ENCODE assay signal across 6 cellular contexts in the genomic region with DNA sequence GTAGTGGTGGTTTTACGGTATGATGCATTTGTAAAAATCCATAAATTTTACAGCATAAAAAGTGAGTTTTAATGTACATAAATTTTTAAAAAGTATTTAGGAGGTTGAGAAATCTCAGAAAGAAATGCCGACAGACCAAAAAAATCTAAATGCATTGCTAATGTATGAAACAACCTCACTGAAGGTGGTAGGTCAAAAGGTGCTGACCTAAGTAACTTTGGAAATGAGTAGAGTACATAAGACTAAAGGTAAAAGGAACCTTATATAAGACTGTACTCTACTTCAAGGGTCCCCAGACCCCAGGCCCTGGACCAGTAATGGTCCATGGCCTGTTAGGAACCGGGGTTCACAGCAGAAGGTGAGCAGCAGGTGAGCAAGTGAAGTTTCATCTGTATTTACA.
"Had no signal": no experiment of that assay in that cellular context is flagged by ENCODE, and none has a peak within 500 bp of the region (broad histone marks: within the 10 kb centered on the region; RNA-seq: fewer than 3 reads in every experiment).

No MANE protein-coding gene starts in this region.

- H3K4me2 ChIP-seq: KMS-11 had no signal

- FAIRE-seq: HTR-8/SVneo, K562 had no signal

- H3K9ac ChIP-seq: KMS-11 had no signal

- H3K27ac ChIP-seq: HL-60, KMS-11 had no signal

- H3K4me3 ChIP-seq: K562 had no signal

- DNase-seq: KBM-7, KG1 had no signal

- ATAC-seq: K562 had no signal
